In the genomic region with DNA sequence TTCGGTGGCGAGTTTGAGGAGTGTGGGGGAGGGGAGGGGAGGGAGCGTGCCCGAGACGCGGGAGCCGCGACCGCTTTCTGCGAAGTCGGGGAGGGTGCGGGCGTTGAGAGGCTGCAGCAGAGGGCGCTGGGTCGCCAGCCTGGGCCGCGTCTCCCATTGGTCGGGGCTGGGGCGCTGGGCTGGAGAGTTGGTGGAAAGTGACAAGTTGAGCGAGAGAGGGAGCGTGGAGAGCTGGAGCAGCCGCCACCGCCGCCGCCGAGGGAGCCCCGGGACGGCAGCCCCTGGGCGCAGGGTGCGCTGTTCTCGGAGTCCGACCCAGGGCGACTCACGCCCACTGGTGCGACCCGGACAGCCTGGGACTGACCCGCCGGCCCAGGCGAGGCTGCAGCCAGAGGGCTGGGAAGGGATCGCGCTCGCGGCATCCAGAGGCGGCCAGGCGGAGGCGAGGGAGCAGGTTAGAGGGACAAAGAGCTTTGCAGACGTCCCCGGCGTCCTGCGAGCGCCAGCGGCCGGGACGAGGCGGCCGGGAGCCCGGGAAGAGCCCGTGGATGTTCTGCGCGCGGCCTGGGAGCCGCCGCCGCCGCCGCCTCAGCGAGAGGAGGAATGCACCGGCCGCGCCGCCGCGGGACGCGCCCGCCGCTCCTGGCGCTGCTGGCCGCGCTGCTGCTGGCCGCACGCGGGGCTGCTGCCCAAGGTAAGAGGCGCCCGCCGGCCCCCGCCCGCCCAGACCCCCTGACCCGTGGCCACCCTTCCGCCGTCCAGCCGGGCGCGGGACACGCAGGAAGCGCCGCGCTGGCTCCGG, we compare ENCODE assay signal across 8 cellular contexts. TPM values are rescaled to one million over a fixed set of nuclear protein-coding genes. Genes with fewer than 3 reads are reported as not detected.
DNase-seq lines count a peak whose midpoint lies in the region; ATAC-seq and TF ChIP-seq lines count a peak whose summit lies in the region.

A gene (plus strand): TSS at position 203 of the 802 bp plus-strand sequence.

- H3K9me3 ChIP-seq in CD4-positive, CD25-positive, alpha-beta regulatory T cell (ENCODE audit: control insufficient read depth in 2 of 2, low read length in 2 of 2): no peaks in the 10 kb centered on the region
- H3K9me3 ChIP-seq in RWPE2 (ENCODE audit: severe bottlenecking): no peaks in the 10 kb centered on the region
- H3K9me3 ChIP-seq in trophoblast cell (ENCODE audit: insufficient read depth, low read depth, low read length): no peaks in the 10 kb centered on the region
- no peaks in the 10 kb centered on the region for H3K9me3 ChIP-seq in uterus

- peak within 1 kb of the TSS; percentile 96 for H2BK5ac ChIP-seq in trophoblast cell (ENCODE audit: low read depth, low read length, poor library complexity)

- peak in 2 of 3 donors; percentile 7 to 57 for DNase-seq in CD4-positive, CD25-positive, alpha-beta regulatory T cell
- DNase-seq in RWPE2 (ENCODE audit: low spot score): peak; percentile 77
- peak; percentile 88 for DNase-seq in left cardiac atrium
- DNase-seq in trophoblast cell: peak; percentile 76 to 77
- DNase-seq in uterus: peak; percentile 84 to 88

- peak within 1 kb of the TSS; percentile 99 for H3K14ac ChIP-seq in trophoblast cell (ENCODE audit: low read length)

- peak within 1 kb of the TSS; percentile 99 for H3K4ac ChIP-seq in trophoblast cell (ENCODE audit: low read depth, low read length)

- H3K4me1 Mint-ChIP-seq in CD4-positive, CD25-positive, alpha-beta regulatory T cell: peaks cover 0 to 17% (median 14%) of the 10 kb centered on the region in 4 donors
- peaks cover 8 to 12% (median 10%) of the 10 kb centered on the region in 3 donors for H3K4me1 Mint-ChIP-seq in IgD-negative memory B cell

- peaks cover 31% of the 10 kb centered on the region for H3K79me1 ChIP-seq in trophoblast cell (ENCODE audit: low read length)

- H3K27me3 Mint-ChIP-seq in CD4-positive, CD25-positive, alpha-beta regulatory T cell: peaks cover 63% of the 10 kb centered on the region
- H3K27me3 Mint-ChIP-seq in IgD-negative memory B cell: peaks cover 38% of the 10 kb centered on the region

- peak within 1 kb of the TSS; percentile 95 for H4K8ac ChIP-seq in trophoblast cell (ENCODE audit: low read depth, low read length)

- H4K91ac ChIP-seq in trophoblast cell (ENCODE audit: low read depth, low read length): peak within 1 kb of the TSS; percentile 98

- H3K27ac ChIP-seq in CD4-positive, CD25-positive, alpha-beta regulatory T cell (ENCODE audit: insufficient read depth, low read length, poor library complexity, severe bottlenecking): no peak within 1 kb of the TSS
- H3K27ac ChIP-seq in RWPE2 (ENCODE audit: poor library complexity, severe bottlenecking) (peak within 1 kb of the TSS; percentile 32), angular gyrus (ENCODE audit: low read depth, low read length) (peak within 1 kb of the TSS; percentile 26), trophoblast cell (ENCODE audit: low read depth, low read length) (peak within 1 kb of the TSS; percentile 82), uterus (peak within 1 kb of the TSS; percentile 90 to 92)

- H2AK5ac ChIP-seq in trophoblast cell (ENCODE audit: low read length): peak within 1 kb of the TSS; percentile 94

- H3K23ac ChIP-seq in trophoblast cell (ENCODE audit: low read length): peak within 1 kb of the TSS; percentile 17

- peak within 1 kb of the TSS in 3 of 4 donors; percentile 74 to 88 (median 80) for H3K4me3 Mint-ChIP-seq in CD4-positive, CD25-positive, alpha-beta regulatory T cell
- peak within 1 kb of the TSS; percentile 31 to 90 (median 86) for H3K4me3 Mint-ChIP-seq in IgD-negative memory B cell

- peak within 1 kb of the TSS; percentile 98 for H3K9ac ChIP-seq in trophoblast cell (ENCODE audit: low read length)

- peak within 1 kb of the TSS; percentile 81 for H4K12ac ChIP-seq in trophoblast cell (ENCODE audit: low read depth, low read length)

- peak; percentile 35 to 59 for TF ChIP-seq POLR2A in uterus (IDR thresholded peaks at IDR 0.05)

- no peaks in the 10 kb centered on the region for H3K36me3 ChIP-seq in CD4-positive, CD25-positive, alpha-beta regulatory T cell (ENCODE audit: control insufficient read depth, insufficient read depth, low read length)
- H3K36me3 ChIP-seq in RWPE2 (ENCODE audit: low read depth) (no peaks in the 10 kb centered on the region), trophoblast cell (ENCODE audit: control insufficient read depth in 1 of 2, insufficient read depth in 2 of 2, low read length in 2 of 2) (no peaks in the 10 kb centered on the region), uterus (no peaks in the 10 kb centered on the region)

- peaks cover 14% of the 10 kb centered on the region for H3K4me1 ChIP-seq in CD4-positive, CD25-positive, alpha-beta regulatory T cell (ENCODE audit: control insufficient read depth, insufficient read depth, low read length, poor library complexity, severe bottlenecking)
- H3K4me1 ChIP-seq in RWPE2 (ENCODE audit: insufficient read depth, poor library complexity, severe bottlenecking) (no peaks in the 10 kb centered on the region), trophoblast cell (ENCODE audit: control insufficient read depth in 1 of 2, insufficient read depth in 2 of 2, low read length in 2 of 2) (peaks cover 8 to 16% of the 10 kb centered on the region in 2 experiments), uterus (no peaks in the 10 kb centered on the region)

- no peak within 1 kb of the TSS for H3K27ac Mint-ChIP-seq in CD4-positive, CD25-positive, alpha-beta regulatory T cell
- no peak within 1 kb of the TSS for H3K27ac Mint-ChIP-seq in IgD-negative memory B cell

- no peaks in the 10 kb centered on the region for H3K36me3 Mint-ChIP-seq in CD4-positive, CD25-positive, alpha-beta regulatory T cell
- H3K36me3 Mint-ChIP-seq in IgD-negative memory B cell: no peaks in the 10 kb centered on the region

- H3K9me3 Mint-ChIP-seq in CD4-positive, CD25-positive, alpha-beta regulatory T cell: peaks cover 0 to 2% (median 0%) of the 10 kb centered on the region in 7 donors
- H3K9me3 Mint-ChIP-seq in IgD-negative memory B cell: no peaks in the 10 kb centered on the region

- H3K4me3 ChIP-seq in CD4-positive, CD25-positive, alpha-beta regulatory T cell (ENCODE audit: low read depth, low read length): no peak within 1 kb of the TSS
- H3K4me3 ChIP-seq in RWPE2 (ENCODE audit: severe bottlenecking): peak within 1 kb of the TSS; percentile 70
- peak within 1 kb of the TSS; percentile 96 for H3K4me3 ChIP-seq in trophoblast cell (ENCODE audit: low read depth, low read length)
- peak within 1 kb of the TSS; percentile 61 to 78 for H3K4me3 ChIP-seq in uterus

- H3K4me2 ChIP-seq in trophoblast cell (ENCODE audit: low read length): peak within 1 kb of the TSS; percentile 89

- TF ChIP-seq CTCF in RWPE2 (IDR thresholded peaks at IDR 0.05; ENCODE audit: poor library complexity, severe bottlenecking): peak; percentile 82
- TF ChIP-seq CTCF in uterus (IDR thresholded peaks at IDR 0.05): peak; percentile 75 to 83 (median 78)

- peaks cover 30% of the 10 kb centered on the region for H3K27me3 ChIP-seq in CD4-positive, CD25-positive, alpha-beta regulatory T cell (ENCODE audit: control insufficient read depth, insufficient read depth, low read length)
- H3K27me3 ChIP-seq in RWPE2 (ENCODE audit: insufficient read depth, poor library complexity, severe bottlenecking) (no peaks in the 10 kb centered on the region), trophoblast cell (ENCODE audit: insufficient read depth, low read length) (no peaks in the 10 kb centered on the region), uterus (no peaks in the 10 kb centered on the region)

- H3K18ac ChIP-seq in trophoblast cell (ENCODE audit: low read length): peak within 1 kb of the TSS; percentile 99

- H2BK12ac ChIP-seq in trophoblast cell (ENCODE audit: low read length): peak within 1 kb of the TSS; percentile 94

- peak within 1 kb of the TSS; percentile 91 for H2AFZ ChIP-seq in trophoblast cell (ENCODE audit: insufficient read depth, low read length, poor library complexity)

- ATAC-seq in CD4-positive, CD25-positive, alpha-beta regulatory T cell (ENCODE audit: low read depth in 2 of 2): peak; percentile 47 to 68
- ATAC-seq in GM21360 (IDR thresholded peaks at IDR 0.05; ENCODE audit: unreplicated experiment) (peak; percentile 82), RWPE2 (ENCODE audit: low read depth) (peak; percentile 87), left cardiac atrium (peak; percentile 97)

- peak within 1 kb of the TSS; percentile 97 for H2BK120ac ChIP-seq in trophoblast cell (ENCODE audit: insufficient read depth, low read length, poor library complexity)

- peaks cover 21% of the 10 kb centered on the region for H3K79me2 ChIP-seq in trophoblast cell (ENCODE audit: control insufficient read depth, insufficient read depth, low read length, poor library complexity)

- intact Hi-C loops in left cardiac atrium (cut with DNase I) (loop anchor here in 1 of 2 donors (5.0 kb wide), 3 partner anchors 82 to 358 kb away; no protein-coding TSS in a partner anchor), uterus (cut with DNase I; ENCODE audit: low total_unique reads) (loop anchor here (10.0 kb wide), 1 partner anchor 91 kb away; no protein-coding TSS in a partner anchor)

- WGBS in trophoblast cell (ENCODE audit: extremely low coverage, insufficient coverage, insufficient read length): no CpG with 5 or more reads among the region's 99 CpGs

RNA-seq across cellular contexts. Expression of the gene that starts here (rescaled TPM):
- not detected for total RNA-seq in CD4-positive, CD25-positive, alpha-beta regulatory T cell
- polyA plus RNA-seq in CD4-positive, CD25-positive, alpha-beta regulatory T cell: not detected
- polyA plus RNA-seq in IgD-negative memory B cell: 0.09 TPM
- total RNA-seq in left cardiac atrium (10 to 100 TPM in 1 of 2 donors, 1 to 10 TPM in 1; 5.7 to 14.7 TPM), uterus (10 to 100 TPM in 3 of 4 donors, 1 to 10 TPM in 1; 2.6 to 37.6 (median 11.5) TPM)
- 29.9 and 31.0 TPM in 2 replicates for polyA plus RNA-seq in trophoblast cell (2013)

Comparison
In these comparisons a context has a peak if more than half of its experiments do, and no peak if none do; other contexts are left out.
1. Peak in DNase-seq and ATAC-seq in CD4-positive, CD25-positive, alpha-beta regulatory T cell; RNA of the gene not detected or under 1 TPM.
2. DNase-seq: peak in every context shown above with its lines; median percentile 88 in left cardiac atrium; 86 in uterus; 77 in RWPE2; 76 in trophoblast cell; 32 in CD4-positive, CD25-positive, alpha-beta regulatory T cell.